19 cellular contexts compared by ENCODE assay signal in genomic region chr21:22842875-22843274, GRCh38.
A peak's percentile ranks its signal among the peaks of the same experiment; 100 is the strongest.
DNase-seq lines count a peak whose midpoint lies in the region; ATAC-seq lines count a peak whose summit lies in the region.
"Had no signal": no experiment of that assay in that cellular context is flagged by ENCODE, and none has a peak within 500 bp of the region (broad histone marks: within the 10 kb centered on the region; RNA-seq: fewer than 3 reads in every experiment).

No MANE protein-coding gene starts in this region.

- H3K36me3 ChIP-seq in SJCRH30: no peaks in the 10 kb centered on the region
- H3K36me3 ChIP-seq in neuronal stem cell (replicated peaks in 1 of 2; ENCODE audit: control insufficient read depth in 2 of 2, insufficient read depth in 2 of 2, low read length in 2 of 2): no peaks in the 10 kb centered on the region

- no peak overlapping the region for H2BK5ac ChIP-seq in neuronal stem cell (ENCODE audit: low read length)

- H3K9ac ChIP-seq in neuronal stem cell (ENCODE audit: low read depth, low read length, poor library complexity): no peak overlapping the region

- no peaks in the 10 kb centered on the region for H3K79me1 ChIP-seq in neuronal stem cell (ENCODE audit: low read depth, low read length)

- H3K27ac Mint-ChIP-seq in stimulated activated naive CD8-positive, alpha-beta T cell treated with anti-CD3 and anti-CD28 coated beads, Interleukin-15, amount 100 ng/mL, for 72 hours: no peak overlapping the region

- no peaks in the 10 kb centered on the region for H3K27me3 ChIP-seq in SJCRH30
- no peaks in the 10 kb centered on the region for H3K27me3 ChIP-seq in neuronal stem cell (ENCODE audit: control insufficient read depth in 3 of 3, insufficient read depth in 3 of 3, low read depth in 1 of 3, low read length in 3 of 3)

- no peaks in the 10 kb centered on the region; the same call in 1 of the 2 replicates for H3K9me3 ChIP-seq in SJCRH30 (replicated peaks)
- peaks cover 0 to 3% of the 10 kb centered on the region in 2 donors for H3K9me3 ChIP-seq in neuronal stem cell (replicated peaks in 1 of 2; ENCODE audit: control insufficient read depth in 2 of 2, insufficient read depth in 1 of 2, low read depth in 1 of 2, low read length in 2 of 2)

- H3K4me1 Mint-ChIP-seq in stimulated activated naive CD8-positive, alpha-beta T cell treated with anti-CD3 and anti-CD28 coated beads, Interleukin-15, amount 100 ng/mL, for 72 hours: no peaks in the 10 kb centered on the region

- H3K4me3 ChIP-seq in SJCRH30 (no peak overlapping the region), neuronal stem cell (ENCODE audit: low read length in 2 of 2) (no peak overlapping the region)

- peaks cover 0 to 6% of the 10 kb centered on the region in 2 donors for H3K9me3 Mint-ChIP-seq in stimulated activated naive CD8-positive, alpha-beta T cell treated with anti-CD3 and anti-CD28 coated beads, Interleukin-15, amount 100 ng/mL, for 72 hours

- H3K27ac ChIP-seq in SJCRH30 (no peak overlapping the region), neuronal stem cell (replicated peaks; ENCODE audit: low read length) (no peak overlapping the region)
- H3K27ac ChIP-seq: C4-2B had no signal

- H3K4me3 Mint-ChIP-seq in stimulated activated naive CD8-positive, alpha-beta T cell treated with anti-CD3 and anti-CD28 coated beads, Interleukin-15, amount 100 ng/mL, for 72 hours: no peak overlapping the region

- no peak overlapping the region for H4K8ac ChIP-seq in neuronal stem cell (ENCODE audit: low read depth, low read length)

- H2BK12ac ChIP-seq in neuronal stem cell (ENCODE audit: low read length): no peak overlapping the region

- no peak overlapping the region for H3K18ac ChIP-seq in neuronal stem cell (ENCODE audit: low read length)

- H3K27me3 Mint-ChIP-seq in stimulated activated naive CD8-positive, alpha-beta T cell treated with anti-CD3 and anti-CD28 coated beads, Interleukin-15, amount 100 ng/mL, for 72 hours: no peaks in the 10 kb centered on the region

- H3K14ac ChIP-seq in neuronal stem cell (ENCODE audit: low read length): no peak overlapping the region

- H3K23ac ChIP-seq in neuronal stem cell (ENCODE audit: low read depth, low read length, poor library complexity): no peak overlapping the region

- no peak for ATAC-seq in GM21390 (IDR thresholded peaks at IDR 0.05; ENCODE audit: unreplicated experiment)
- no peak for ATAC-seq in stimulated activated naive CD8-positive, alpha-beta T cell treated with anti-CD3 and anti-CD28 coated beads, Interleukin-15, amount 100 ng/mL, for 72 hours

- H3K4me2 ChIP-seq in neuronal stem cell (ENCODE audit: insufficient read depth, low read length, poor library complexity, severe bottlenecking): no peak overlapping the region

- no peak overlapping the region for H3K4ac ChIP-seq in neuronal stem cell (ENCODE audit: low read length)

- no peaks in the 10 kb centered on the region for H3K4me1 ChIP-seq in SJCRH30
- peaks cover 0 to 2% of the 10 kb centered on the region in 2 donors for H3K4me1 ChIP-seq in neuronal stem cell (ENCODE audit: control insufficient read depth in 2 of 2, insufficient read depth in 1 of 2, low read depth in 1 of 2, low read length in 2 of 2)

- H2BK120ac ChIP-seq in neuronal stem cell (ENCODE audit: low read depth, low read length): no peak overlapping the region

- no CpG with 5 or more reads among the region's 3 CpGs for whole genome bisulfite sequencing in neuronal stem cell (ENCODE audit: extremely low coverage in 2 of 2, insufficient read length in 2 of 2, insufficient replicate concordance in 1 of 2), 2 donors

- peak overlapping the region; percentile 15 for H2AFZ ChIP-seq in neuronal stem cell (ENCODE audit: low read length)

- no peak overlapping the region for H2BK15ac ChIP-seq in neuronal stem cell (ENCODE audit: low read length)

- H4K91ac ChIP-seq in neuronal stem cell (ENCODE audit: low read depth, low read length, poor library complexity): no peak overlapping the region

- H2AK5ac ChIP-seq in neuronal stem cell (ENCODE audit: low read depth, low read length): no peak overlapping the region

- DNase-seq in NCI-H510A (lab: John Stamatoyannopoulos, UW) (peak; percentile 3), NCI-H510A treated with DMSO at 0.1 percent for 48 hours (lab: John Stamatoyannopoulos, UW) (no peak), NCI-H2171 (lab: John Stamatoyannopoulos, UW) (peak; percentile 62), SJCRH30 (peak; percentile 13 to 19), neuronal stem cell (ENCODE audit: low spot score) (no peak), DMS 273 treated with DMSO at 0.1 percent for 48 hours (lab: John Stamatoyannopoulos, UW) (no peak)
- no peak for DNase-seq in stimulated activated naive CD8-positive, alpha-beta T cell treated with anti-CD3 and anti-CD28 coated beads, Interleukin-15, amount 100 ng/mL, for 72 hours
- DNase-seq: DMS153; EL; IMR-90; Karpas-422; NCI-H1436; NCI-H2029 treated with DMSO at 0.1 percent for 48 hours; NCI-H446 treated with DMSO at 0.1 percent for 48 hours; NK-92 treated with Interleukin-12 subunit alpha and Interleukin-12 subunit beta, amount 100 ng/mL, for 24 hours; OCI-M1; T-helper 2 cell had no signal

Comparison
In these comparisons a context has a peak if more than half of its experiments do, and no peak if none do; other contexts are left out.
1. DNase-seq: peak in NCI-H510A (single experiment), NCI-H2171 (single experiment) and SJCRH30 (2 of 2); none in NCI-H510A treated with DMSO at 0.1 percent for 48 hours (single experiment), neuronal stem cell (single experiment), stimulated activated naive CD8-positive, alpha-beta T cell treated with anti-CD3 and anti-CD28 coated beads, Interleukin-15, amount 100 ng/mL, for 72 hours (0 of 2) and DMS 273 treated with DMSO at 0.1 percent for 48 hours (single experiment).